Comparison of ENCODE assay signal across 8 cellular contexts in genomic region chr6:46221221-46221793, GRCh38.
A peak's percentile ranks its signal among the peaks of the same experiment; 100 is the strongest.
DNase-seq lines count a peak whose midpoint lies in the region; ATAC-seq and TF ChIP-seq lines count a peak whose summit lies in the region.

No MANE protein-coding gene starts in this region.

- peak; percentile 82 for TF ChIP-seq CTCF in astrocyte of the spinal cord (IDR thresholded peaks at IDR 0.05; ENCODE audit: low read depth, low read length)

- in situ Hi-C loops in astrocyte of the spinal cord (cut with HindIII; ENCODE audit: low sequenced_read_pairs), result no loop called here

- no peak overlapping the region for H3K4me3 ChIP-seq in astrocyte of the spinal cord (ENCODE audit: low read depth, low read length)

- peak; percentile 56 for DNase-seq in DMS53 treated with DMSO at 0.1 percent for 48 hours (lab: John Stamatoyannopoulos, UW; ENCODE audit: unreplicated experiment)
- DNase-seq in NCI-H2227 (lab: John Stamatoyannopoulos, UW; ENCODE audit: unreplicated experiment), result peak; percentile 41
- peak; percentile 40 for DNase-seq in astrocyte of the spinal cord (ENCODE audit: low read depth, low spot score)
- peak; percentile 60 for DNase-seq in iPS-NIHi7 (ENCODE audit: extremely low spot score)
- peak; percentile 36 for DNase-seq in stromal cell of bone marrow (ENCODE audit: low read depth)
- DNase-seq in stimulated activated CD4-positive, alpha-beta T cell treated with anti-CD3 and anti-CD28 coated beads, Interleukin-15, amount 100 ng/mL, for 24 hours, result no peak

- ATAC-seq in GM19372 (IDR thresholded peaks at IDR 0.05; ENCODE audit: low read depth, unreplicated experiment), result peak; percentile 67
- ATAC-seq in HG03159 (IDR thresholded peaks at IDR 0.05; ENCODE audit: unreplicated experiment), result peak; percentile 69
